Comparison of ENCODE assay signal across 11 cellular contexts in the genomic region with DNA sequence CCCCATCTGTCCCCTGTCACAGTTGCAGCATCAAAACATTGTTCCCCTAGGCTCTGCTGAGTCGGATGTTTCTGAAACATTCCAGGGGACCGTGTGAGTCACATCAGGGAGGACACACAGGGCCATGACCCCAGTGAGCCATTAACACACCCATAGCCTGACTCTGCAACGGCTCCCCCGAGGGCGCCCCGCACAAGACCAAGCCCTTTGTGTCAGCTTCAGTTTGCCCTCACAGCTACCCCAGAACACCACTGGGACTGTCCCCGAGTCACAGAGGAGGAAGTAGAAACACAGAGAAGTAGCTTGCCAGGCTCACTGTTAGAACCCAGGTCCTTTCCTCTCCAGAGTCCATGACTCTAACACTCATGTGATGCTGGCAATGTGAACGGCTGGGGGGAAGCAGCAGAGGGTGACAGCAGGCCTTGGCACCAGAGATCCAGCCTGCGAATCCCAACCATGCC.
DNase-seq lines count a peak whose midpoint lies in the region; TF ChIP-seq lines count a peak whose summit lies in the region.
"Had no signal": no experiment of that assay in that cellular context is flagged by ENCODE, and none has a peak within 500 bp of the region (broad histone marks: within the 10 kb centered on the region; RNA-seq: fewer than 3 reads in every experiment).

No MANE protein-coding gene starts in this region.

- H3K27ac ChIP-seq in neuronal stem cell (replicated peaks; ENCODE audit: low read length) (no peak overlapping the region), esophagus muscularis mucosa (replicated peaks in 1 of 4) (peak overlapping the region in 1 of 4 donors; percentile 55)
- H3K27ac ChIP-seq: breast epithelium, skin epidermis had no signal

- no peaks in the 10 kb centered on the region for H3K36me3 Mint-ChIP-seq in Calu3 (ENCODE audit: insufficient read depth, unreplicated experiment)

- no peaks in the 10 kb centered on the region for H3K9me3 Mint-ChIP-seq in Calu3 (ENCODE audit: low read depth, unreplicated experiment)

- H3K4me1 Mint-ChIP-seq in Calu3 (ENCODE audit: low read depth, unreplicated experiment) = no peaks in the 10 kb centered on the region

- peaks cover 8 to 39% of the 10 kb centered on the region in 2 donors for H3K4me1 ChIP-seq in neuronal stem cell (ENCODE audit: control insufficient read depth in 2 of 2, insufficient read depth in 1 of 2, low read depth in 1 of 2, low read length in 2 of 2)
- no peaks in the 10 kb centered on the region for H3K4me1 ChIP-seq in esophagus muscularis mucosa
- H3K4me1 ChIP-seq: breast epithelium had no signal

- no peak overlapping the region for H4K91ac ChIP-seq in neuronal stem cell (ENCODE audit: low read depth, low read length, poor library complexity)

- no peak overlapping the region for H3K27ac Mint-ChIP-seq in Calu3 (ENCODE audit: unreplicated experiment)

- H3K4ac ChIP-seq in neuronal stem cell (ENCODE audit: low read length) = no peak overlapping the region

- intact Hi-C loops in Calu3 (cut with micrococcal nuclease; ENCODE audit: unreplicated experiment) = no loop called here
- intact Hi-C loops in esophagus muscularis mucosa (cut with DNase I) = no loop called here

- CTCF ChIA-PET in Calu3 (lab: Charles Lee) = no interaction called here

- H3K27me3 Mint-ChIP-seq in Calu3 (ENCODE audit: unreplicated experiment) = peaks cover 63% of the 10 kb centered on the region

- no peak overlapping the region for H3K14ac ChIP-seq in neuronal stem cell (ENCODE audit: low read length)

- no peak overlapping the region for H2BK120ac ChIP-seq in neuronal stem cell (ENCODE audit: low read depth, low read length)

- TF ChIP-seq EP300 in esophagus muscularis mucosa (IDR thresholded peaks at IDR 0.05) = no peak

- WGBS in neuronal stem cell (ENCODE audit: extremely low coverage in 2 of 2, insufficient read length in 2 of 2, insufficient replicate concordance in 1 of 2), 2 donors = no CpG with 5 or more reads among the region's 9 CpGs
- WGBS in esophagus muscularis mucosa = 52% methylated on average over 7 of the region's 9 CpGs

- H3K36me3 ChIP-seq in neuronal stem cell (replicated peaks in 1 of 2; ENCODE audit: control insufficient read depth in 2 of 2, insufficient read depth in 2 of 2, low read length in 2 of 2) = no peaks in the 10 kb centered on the region
- H3K36me3 ChIP-seq in esophagus muscularis mucosa = peaks cover 0 to 6% (median 0%) of the 10 kb centered on the region in 4 donors
- H3K36me3 ChIP-seq: breast epithelium had no signal

- TF ChIP-seq POLR2A in esophagus muscularis mucosa (IDR thresholded peaks at IDR 0.05; ENCODE audit: low read depth) = no peak

- no peak overlapping the region for H3K9ac ChIP-seq in neuronal stem cell (ENCODE audit: low read depth, low read length, poor library complexity)

- H3K9me3 ChIP-seq in neuronal stem cell (replicated peaks in 1 of 2; ENCODE audit: control insufficient read depth in 2 of 2, insufficient read depth in 1 of 2, low read depth in 1 of 2, low read length in 2 of 2) (peaks cover 0 to 2% of the 10 kb centered on the region in 2 donors), esophagus muscularis mucosa (no peaks in the 10 kb centered on the region)
- H3K9me3 ChIP-seq: breast epithelium had no signal

- H3K4me2 ChIP-seq in neuronal stem cell (ENCODE audit: insufficient read depth, low read length, poor library complexity, severe bottlenecking) = no peak overlapping the region

- peak overlapping the region; percentile 9 for H2AFZ ChIP-seq in neuronal stem cell (ENCODE audit: low read length)

- BruUV-seq in Calu3 (replicated peaks; lab: Mats Ljungman, UMichigan) = no TSS peak

- TF ChIP-seq CTCF in Calu3 (IDR thresholded peaks at IDR 0.05; ENCODE audit: unreplicated experiment) = no peak
- TF ChIP-seq CTCF in esophagus muscularis mucosa (IDR thresholded peaks at IDR 0.05) = no peak

- no peak overlapping the region for H4K8ac ChIP-seq in neuronal stem cell (ENCODE audit: low read depth, low read length)

- no peak overlapping the region for H3K4me3 ChIP-seq in neuronal stem cell (ENCODE audit: low read length in 2 of 2)
- no peak overlapping the region for H3K4me3 ChIP-seq in esophagus muscularis mucosa
- H3K4me3 ChIP-seq: breast epithelium, skin epidermis had no signal

- H2BK5ac ChIP-seq in neuronal stem cell (ENCODE audit: low read length) = no peak overlapping the region

- H3K18ac ChIP-seq in neuronal stem cell (ENCODE audit: low read length) = no peak overlapping the region

- peak; percentile 7 for DNase-seq in Calu3
- peak; percentile 24 for DNase-seq in HT1080 (ENCODE audit: low read depth)
- DNase-seq in epidermal melanocyte (ENCODE audit: insufficient read length, low spot score) = peak; percentile 31
- DNase-seq in neuronal stem cell (ENCODE audit: low spot score) = peak; percentile 2
- DNase-seq in NCI-H1694 treated with DMSO at 0.1 percent for 48 hours (lab: John Stamatoyannopoulos, UW) = no peak
- no peak for DNase-seq in stimulated activated CD4-positive, alpha-beta T cell treated with anti-CD3 and anti-CD28 coated beads, Interleukin-4, amount 100 ng/mL, for 4 hours
- no peak for DNase-seq in activated effector memory CD4-positive, alpha-beta T cell treated with anti-CD3 and anti-CD28 coated beads, Interleukin-2, amount 50 U/mL, for 16 hours
- no peak for DNase-seq in esophagus muscularis mucosa (ENCODE audit: extremely low spot score)
- DNase-seq: NCI-H510A treated with DMSO at 0.1 percent for 48 hours had no signal

- H3K4me3 Mint-ChIP-seq in Calu3 (ENCODE audit: low read depth, unreplicated experiment) = no peak overlapping the region

- H3K23ac ChIP-seq in neuronal stem cell (ENCODE audit: low read depth, low read length, poor library complexity) = no peak overlapping the region

- no peak overlapping the region for H2BK15ac ChIP-seq in neuronal stem cell (ENCODE audit: low read length)

- H3K27me3 ChIP-seq in neuronal stem cell (ENCODE audit: control insufficient read depth in 3 of 3, insufficient read depth in 3 of 3, low read depth in 1 of 3, low read length in 3 of 3) (no peaks in the 10 kb centered on the region), esophagus muscularis mucosa (peaks cover 0 to 13% (median 0%) of the 10 kb centered on the region in 4 donors)
- H3K27me3 ChIP-seq: breast epithelium had no signal

- H2AK5ac ChIP-seq in neuronal stem cell (ENCODE audit: low read depth, low read length) = no peak overlapping the region

- H2BK12ac ChIP-seq in neuronal stem cell (ENCODE audit: low read length) = no peak overlapping the region

- no peaks in the 10 kb centered on the region for H3K79me1 ChIP-seq in neuronal stem cell (ENCODE audit: low read depth, low read length)

Comparison
In these comparisons a context has a peak if more than half of its experiments do, and no peak if none do; other contexts are left out.
1. DNase-seq: peak in Calu3 (single experiment), HT1080 (single experiment), epidermal melanocyte (single experiment) and neuronal stem cell (single experiment); none in NCI-H1694 treated with DMSO at 0.1 percent for 48 hours (single experiment), stimulated activated CD4-positive, alpha-beta T cell treated with anti-CD3 and anti-CD28 coated beads, Interleukin-4, amount 100 ng/mL, for 4 hours (0 of 2), activated effector memory CD4-positive, alpha-beta T cell treated with anti-CD3 and anti-CD28 coated beads, Interleukin-2, amount 50 U/mL, for 16 hours (single experiment) and esophagus muscularis mucosa (single experiment).